ENCODE assay signal across 11 cellular contexts in genomic region chr3:156812521-156813335, GRCh38. TPM values are rescaled to one million over a fixed set of nuclear protein-coding genes. Genes with fewer than 3 reads are reported as not detected.
DNase-seq lines count a peak whose midpoint lies in the region; ATAC-seq and TF ChIP-seq lines count a peak whose summit lies in the region.
"Had no signal": no experiment of that assay in that cellular context is flagged by ENCODE, and none has a peak within 500 bp of the region (broad histone marks: within the 10 kb centered on the region; RNA-seq: fewer than 3 reads in every experiment).

No MANE protein-coding gene starts in this region.

- intact Hi-C loops in left ventricle myocardium inferior (cut with micrococcal nuclease) (no loop called here), right cardiac atrium (cut with DNase I) (loop anchor here in 2 of 4 donors (10.0 kb wide), 2 partner anchors 128 to 262 kb away; no protein-coding TSS in a partner anchor), PC-3 (cut with micrococcal nuclease) (no loop called here)

- POLR2A ChIA-PET in PC-3 (lab: Charles Lee; ENCODE audit: unreplicated experiment): no interaction called here

- TF ChIP-seq CTCF in left ventricle myocardium inferior (IDR thresholded peaks at IDR 0.05; ENCODE audit: borderline replicate concordance): no peak
- TF ChIP-seq CTCF in PC-3 (conservative IDR thresholded peaks at IDR 0.05; ENCODE audit: low read depth, low read length): no peak

- CTCF ChIA-PET in PC-3 (lab: Charles Lee): interaction anchor here (0.6 kb wide), 1 partner anchor 270 kb away, joined by 3 read pairs; no protein-coding TSS in a partner anchor

- H3K27me3 ChIP-seq in left ventricle myocardium inferior (ENCODE audit: low read depth): no peaks in the 10 kb centered on the region
- no peaks in the 10 kb centered on the region for H3K27me3 ChIP-seq in right cardiac atrium (ENCODE audit: control insufficient read depth, insufficient read depth)
- H3K27me3 ChIP-seq in PC-3 (ENCODE audit: low read length): no peaks in the 10 kb centered on the region
- H3K27me3 ChIP-seq: Peyer's patch had no signal

- ATAC-seq in right cardiac atrium: no peak
- peak; percentile 1; the same call in 1 of the 2 replicates for ATAC-seq in PC-3
- ATAC-seq in esophagus mucosa: peak; percentile 96
- ATAC-seq in HG03460 (IDR thresholded peaks at IDR 0.05; ENCODE audit: unreplicated experiment): no peak

- H3K27ac ChIP-seq in left ventricle myocardium inferior (replicated peaks) (peak overlapping the region; percentile 39), right cardiac atrium (ENCODE audit: low read length) (no peak overlapping the region), PC-3 (ENCODE audit: low read length) (peak overlapping the region; percentile 70), urinary bladder (ENCODE audit: low read depth) (peak overlapping the region; percentile 62)
- H3K27ac ChIP-seq: cardiac muscle cell had no signal

- no peak overlapping the region for H2AFZ ChIP-seq in PC-3 (ENCODE audit: low read length)

- H3K79me2 ChIP-seq in PC-3 (ENCODE audit: low read length): peaks cover 52% of the 10 kb centered on the region

- H3K4me1 ChIP-seq in left ventricle myocardium inferior (peaks cover 37% of the 10 kb centered on the region), right cardiac atrium (ENCODE audit: control insufficient read depth, insufficient read depth, low read length) (no peaks in the 10 kb centered on the region), PC-3 (ENCODE audit: insufficient read depth, low read length) (peaks cover 47% of the 10 kb centered on the region), urinary bladder (ENCODE audit: insufficient read depth) (no peaks in the 10 kb centered on the region)

- no peaks in the 10 kb centered on the region for H4K20me1 ChIP-seq in PC-3 (ENCODE audit: low read length)

- no TSS peak for BruUV-seq in PC-3 (replicated peaks; lab: Mats Ljungman, UMichigan)

- no peak overlapping the region for H3K4me3 ChIP-seq in left ventricle myocardium inferior
- no peak overlapping the region for H3K4me3 ChIP-seq in right cardiac atrium (ENCODE audit: low read length)
- no peak overlapping the region for H3K4me3 ChIP-seq in PC-3 (ENCODE audit: low read length)
- no peak overlapping the region for H3K4me3 ChIP-seq in urinary bladder (ENCODE audit: low read depth, low read length)
- H3K4me3 ChIP-seq: cardiac muscle cell, Peyer's patch had no signal

- H3K9me2 ChIP-seq in PC-3 (replicated peaks; ENCODE audit: low read length): no peaks in the 10 kb centered on the region

- DNase-seq in left ventricle myocardium inferior (no peak), right cardiac atrium (no peak), PC-3 (peak; percentile 67), Ammon's horn (ENCODE audit: low spot score) (no peak), NCI-H2171 treated with DMSO at 0.1 percent for 48 hours (lab: John Stamatoyannopoulos, UW) (no peak)
- DNase-seq: DND-41 had no signal

- peak overlapping the region; percentile 33; the same call in 1 of the 2 replicates for H3K9ac ChIP-seq in PC-3 (ENCODE audit: low read length)

- H3K36me3 ChIP-seq in left ventricle myocardium inferior: no peaks in the 10 kb centered on the region
- no peaks in the 10 kb centered on the region for H3K36me3 ChIP-seq in PC-3 (ENCODE audit: low read depth, low read length)
- H3K36me3 ChIP-seq in urinary bladder (ENCODE audit: insufficient read depth): no peaks in the 10 kb centered on the region
- H3K36me3 ChIP-seq: cardiac muscle cell, Peyer's patch had no signal

- peak overlapping the region; percentile 53 for H3K4me2 ChIP-seq in PC-3 (ENCODE audit: low read length)

- H3F3A ChIP-seq in PC-3 (ENCODE audit: low read length, unreplicated experiment): peaks cover 6% of the 10 kb centered on the region

- WGBS in right cardiac atrium: 78% methylated on average over 6 of the region's 6 CpGs
- WGBS in urinary bladder: 77% methylated on average over 6 of the region's 6 CpGs

- H3K9me3 ChIP-seq in left ventricle myocardium inferior (replicated peaks): no peaks in the 10 kb centered on the region
- H3K9me3 ChIP-seq in right cardiac atrium (ENCODE audit: control insufficient read depth, low read length): no peaks in the 10 kb centered on the region
- no peaks in the 10 kb centered on the region for H3K9me3 ChIP-seq in PC-3 (ENCODE audit: low read length)
- H3K9me3 ChIP-seq: Peyer's patch had no signal

RNA-seq across cellular contexts. Expression of gene LEKR1, which starts 13.4 kb away (rescaled TPM):
- total RNA-seq in left ventricle myocardium inferior: 0.71 TPM
- 1 to 10 TPM in 3 of 4 donors, under 1 TPM in 1; 0.97 to 2.0 (median 1.6) TPM for total RNA-seq in right cardiac atrium
- polyA plus RNA-seq in right cardiac atrium: 1.2 TPM
- 0.15 and 0.98 TPM in 2 replicates for total RNA-seq in PC-3 (2014; rRNA removed)
- total RNA-seq in esophagus mucosa: 1.2 TPM
- 2.7 TPM for total RNA-seq in urinary bladder
- 0.37 TPM for polyA plus RNA-seq in urinary bladder

Comparison
In these comparisons a context has a peak if more than half of its experiments do, and no peak if none do; other contexts are left out.
1. ATAC-seq: peak in PC-3 (single experiment) and esophagus mucosa (single experiment); none in right cardiac atrium (0 of 2) and HG03460 (single experiment).